1 cellular context compared by ENCODE assay signal in genomic region chrX:67159437-67159836, GRCh38.
TF ChIP-seq lines count a peak whose summit lies in the region.

No MANE protein-coding gene starts in this region.

TF ChIP-seq in liver, 16 proteins besides CTCF, POLR2A, EP300 and RAD21 (continued from another document):
- TF ChIP-seq ZBTB33 (IDR thresholded peaks at IDR 0.05), result no peak
- TF ChIP-seq REST (IDR thresholded peaks at IDR 0.05), result no peak
- no peak for TF ChIP-seq HNF4G (IDR thresholded peaks at IDR 0.05)
- no peak for TF ChIP-seq NR2F2 (IDR thresholded peaks at IDR 0.05)
- TF ChIP-seq ATF3 (IDR thresholded peaks at IDR 0.05), result no peak
